In genomic region chr19:927044-927706, GRCh38 we compare ENCODE assay signal across 9 cellular contexts. TPM values are rescaled to one million over a fixed set of nuclear protein-coding genes. Genes with fewer than 3 reads are reported as not detected.
DNase-seq lines count a peak whose midpoint lies in the region; ATAC-seq and TF ChIP-seq lines count a peak whose summit lies in the region.
"Had no signal": no experiment of that assay in that cellular context is flagged by ENCODE, and none has a peak within 500 bp of the region (broad histone marks: within the 10 kb centered on the region; RNA-seq: fewer than 3 reads in every experiment).

No MANE protein-coding gene starts in this region.

- whole genome bisulfite sequencing in HUES64 = 0% methylated on average over 12 of the region's 28 CpGs
- WGBS in right lobe of liver (ENCODE audit: insufficient coverage, low coverage, low lambda C conversion rate, missing lambda C conversion rate) = 3% methylated on average over 16 of the region's 28 CpGs
- WGBS in upper lobe of left lung, 2 donors = 0 to 3% methylated on average over 8 to 10 of the region's 28 CpGs

- intact Hi-C loops in MCF 10A (cut with micrococcal nuclease) = no loop called here
- intact Hi-C loops in right lobe of liver (cut with DNase I) = no loop called here

- peak; percentile 33 to 71 (median 54) for ATAC-seq in right lobe of liver
- ATAC-seq in upper lobe of left lung (ENCODE audit: low FRiP score in 2 of 2) = peak; percentile 44 to 54
- no peak for ATAC-seq in HG02798 (IDR thresholded peaks at IDR 0.05; ENCODE audit: poor library complexity, unreplicated experiment)

- no peak for TF ChIP-seq POLR2A in right lobe of liver (IDR thresholded peaks at IDR 0.05)
- TF ChIP-seq POLR2A in upper lobe of left lung (IDR thresholded peaks at IDR 0.05) = no peak

- peak overlapping the region; percentile 27 for H3K27ac Mint-ChIP-seq in MCF 10A (ENCODE audit: low read depth, unreplicated experiment)

- H3K4me3 ChIP-seq in BLaER1 (peak overlapping the region; percentile 90), HUES64 (ENCODE audit: low read length) (peak overlapping the region; percentile 88), right lobe of liver (peak overlapping the region; percentile 72 to 85 (median 76)), upper lobe of left lung (peak overlapping the region; percentile 90 to 97 (median 96))

- H4K20me1 ChIP-seq in BLaER1 = peaks cover 41% of the 10 kb centered on the region

- H3K9ac ChIP-seq in BLaER1 (peak overlapping the region; percentile 91), HUES64 (ENCODE audit: low read depth, low read length) (no peak overlapping the region)

- no peak for TF ChIP-seq EP300 in upper lobe of left lung (IDR thresholded peaks at IDR 0.05)

- TF ChIP-seq CTCF in MCF 10A (IDR thresholded peaks at IDR 0.05; ENCODE audit: unreplicated experiment) (no peak), right lobe of liver (IDR thresholded peaks at IDR 0.05) (no peak), upper lobe of left lung (IDR thresholded peaks at IDR 0.05) (no peak)

- peaks cover 39% of the 10 kb centered on the region for H3K4me1 ChIP-seq in BLaER1
- H3K4me1 ChIP-seq in HUES64 (ENCODE audit: insufficient read depth, low read length) = peaks cover 5% of the 10 kb centered on the region
- peaks cover 0 to 8% (median 2%) of the 10 kb centered on the region in 4 donors for H3K4me1 ChIP-seq in right lobe of liver
- peaks cover 30 to 45% (median 37%) of the 10 kb centered on the region in 4 donors for H3K4me1 ChIP-seq in upper lobe of left lung

- H3K27ac ChIP-seq in BLaER1 = peak overlapping the region; percentile 91; the same call in 1 of the 2 replicates
- H3K27ac ChIP-seq in HUES64 (ENCODE audit: low read depth, low read length) = peak overlapping the region; percentile 80
- H3K27ac ChIP-seq in right lobe of liver = no peak overlapping the region
- H3K27ac ChIP-seq in upper lobe of left lung = peak overlapping the region; percentile 86 to 97 (median 88)

- no TSS peak for BruUV-seq in MCF 10A (replicated peaks; lab: Mats Ljungman, UMichigan)

- H3K36me3 ChIP-seq in BLaER1 = peaks cover 34% of the 10 kb centered on the region
- H3K36me3 ChIP-seq in HUES64 (ENCODE audit: insufficient read depth, low read length) = peaks cover 20% of the 10 kb centered on the region
- H3K36me3 ChIP-seq in right lobe of liver = no peaks in the 10 kb centered on the region
- H3K36me3 ChIP-seq in upper lobe of left lung = peaks cover 0 to 18% (median 9%) of the 10 kb centered on the region in 4 donors

- H3K4me3 Mint-ChIP-seq in MCF 10A (ENCODE audit: unreplicated experiment) = peak overlapping the region; percentile 73

- H3K4me1 Mint-ChIP-seq in MCF 10A (ENCODE audit: insufficient read depth, unreplicated experiment) = peaks cover 2% of the 10 kb centered on the region

- H3K36me3 Mint-ChIP-seq in MCF 10A (ENCODE audit: insufficient read depth, unreplicated experiment) = peaks cover 20% of the 10 kb centered on the region

- H3K27me3 ChIP-seq in BLaER1 (0 out of 2 replicates have a peak, but pooled peaks cover 4% of the 10 kb centered on the region), HUES64 (ENCODE audit: insufficient read depth, low read length) (no peaks in the 10 kb centered on the region), right lobe of liver (no peaks in the 10 kb centered on the region), upper lobe of left lung (no peaks in the 10 kb centered on the region)

- POLR2A ChIA-PET in MCF 10A (lab: Yijun Ruan, JAX) = interaction anchor here (0.7 kb wide), 1 partner anchor 241 kb away, joined by 3 read pairs; no protein-coding TSS in a partner anchor

- H3K9me3 ChIP-seq in BLaER1 (no peaks in the 10 kb centered on the region), HUES64 (ENCODE audit: insufficient read depth, low read depth, low read length) (no peaks in the 10 kb centered on the region), right lobe of liver (no peaks in the 10 kb centered on the region), upper lobe of left lung (no peaks in the 10 kb centered on the region)

- DNase-seq in MCF 10A (ENCODE audit: unreplicated experiment) (peak; percentile 63), right lobe of liver (peak; percentile 80 to 85 (median 80)), upper lobe of left lung (peak; percentile 85 to 89), DMS153 (lab: John Stamatoyannopoulos, UW) (no peak)
- DNase-seq in activated CD4-positive, alpha-beta T cell treated with anti-CD3 and anti-CD28 coated beads, Interleukin-2, amount 50 U/mL, for 48 hours = no peak

- no peaks in the 10 kb centered on the region for H3K27me3 Mint-ChIP-seq in MCF 10A (ENCODE audit: insufficient read depth, unreplicated experiment)

- peak overlapping the region; percentile 79 for H3K4me2 ChIP-seq in BLaER1

- CTCF ChIA-PET in MCF 10A (lab: Yijun Ruan, JAX) = no interaction called here

- H3K9me3 Mint-ChIP-seq in MCF 10A (ENCODE audit: unreplicated experiment) = no peaks in the 10 kb centered on the region

RNA-seq across cellular contexts. Expression of gene ARID3A, which starts 1.3 kb away (rescaled TPM):
- polyA plus RNA-seq in HUES64 (2013, experiment 1 of 2) = 44.2 TPM
- 51.5 TPM for polyA plus RNA-seq in HUES64 (2013, experiment 2 of 2)
- 10.2 and 13.1 TPM in 2 replicates for total RNA-seq in MCF 10A (2022)
- total RNA-seq in right lobe of liver = 1 to 10 TPM in 5 of 6 experiments, under 1 TPM in 1; 0.74 to 5.3 (median 1.9) TPM
- total RNA-seq in upper lobe of left lung = 10 to 100 TPM in 4 of 6 donors, 1 to 10 TPM in 2; 7.1 to 54.5 (median 19.2) TPM

RNA-seq across cellular contexts. Expression of gene KISS1R, which starts 10.0 kb away (rescaled TPM):
- 0.75 TPM for polyA plus RNA-seq in HUES64 (2013, experiment 1 of 2)
- polyA plus RNA-seq in HUES64 (2013, experiment 2 of 2) = 1.3 TPM
- not detected in 2 replicates for total RNA-seq in MCF 10A (2022)
- under 1 TPM in 1 of 6 experiments, not detected in 5; 0.47 TPM for total RNA-seq in right lobe of liver
- total RNA-seq in upper lobe of left lung = not detected
- total RNA-seq: renal cortical epithelial cell had no signal

RNA-seq across cellular contexts. Expression of gene R3HDM4, which starts 14.2 kb away (rescaled TPM):
- polyA plus RNA-seq in HUES64 (2013, experiment 1 of 2) = 44.1 TPM
- polyA plus RNA-seq in HUES64 (2013, experiment 2 of 2) = 48.1 TPM
- total RNA-seq in MCF 10A (2022) (65.7 and 73.6 TPM in 2 replicates), right lobe of liver (10 to 100 TPM; 14.5 to 28.2 (median 20.5) TPM), upper lobe of left lung (10 to 100 TPM; 39.6 to 71.2 (median 63.3) TPM)

RNA-seq across cellular contexts. Expression of gene RNU6-9, which starts 33.9 kb away (rescaled TPM):
- under 0.01 TPM for polyA plus RNA-seq in HUES64 (2013, experiment 1 of 2)
- polyA plus RNA-seq in HUES64 (2013, experiment 2 of 2) = under 0.01 TPM
- total RNA-seq in MCF 10A (2022) (not detected in 2 replicates), right lobe of liver (not detected), upper lobe of left lung (not detected)
- total RNA-seq: renal cortical epithelial cell had no signal

RNA-seq across cellular contexts. Expression of gene MED16, which starts 34.2 kb away (rescaled TPM):
- polyA plus RNA-seq in HUES64 (2013, experiment 1 of 2) = 53.6 TPM
- 56.6 TPM for polyA plus RNA-seq in HUES64 (2013, experiment 2 of 2)
- total RNA-seq in MCF 10A (2022) = 52.7 and 61.0 TPM in 2 replicates
- 10 to 100 TPM; 32.0 to 35.7 (median 33.3) TPM for total RNA-seq in right lobe of liver
- 100 to 1,000 TPM in 2 of 6 donors, 10 to 100 TPM in 4; 33.5 to 110 (median 62.1) TPM for total RNA-seq in upper lobe of left lung

Comparison
In these comparisons a context has a peak if more than half of its experiments do, and no peak if none do; other contexts are left out.
1. H3K27ac ChIP-seq: peak in BLaER1 (single experiment), HUES64 (single experiment) and upper lobe of left lung (4 of 4); none in right lobe of liver (0 of 3).
2. DNase-seq: peak in MCF 10A (single experiment), right lobe of liver (3 of 3) and upper lobe of left lung (2 of 2); none in DMS153 (single experiment) and activated CD4-positive, alpha-beta T cell treated with anti-CD3 and anti-CD28 coated beads, Interleukin-2, amount 50 U/mL, for 48 hours (0 of 2).
3. Peak in every context shown above with its lines, with median percentiles within 50 percentile points of each other: H3K4me3 ChIP-seq.